In genomic region chr11:75011872-75012271, GRCh38 we compare ENCODE assay signal across 11 cellular contexts.
"Had no signal": no experiment of that assay in that cellular context is flagged by ENCODE, and none has a peak within 500 bp of the region (broad histone marks: within the 10 kb centered on the region; RNA-seq: fewer than 3 reads in every experiment).

No MANE protein-coding gene starts in this region.

- ATAC-seq: HCT116, HepG2 had no signal

- H2AFZ ChIP-seq: GM23248 had no signal

- H3K4me3 ChIP-seq: GM23248, HAP-1 had no signal

- H3K9ac ChIP-seq: GM23248, KMS-11 had no signal

- H3K4me2 ChIP-seq: KMS-11 had no signal

- H3K27ac ChIP-seq: GM23248, HL-60, KMS-11 had no signal

- H3K4me1 ChIP-seq: HAP-1 had no signal

- DNase-seq: GM23248, GOT3, H7, HFFc6, IMR-90, KBM-7 had no signal

- H3K9me3 ChIP-seq: HAP-1 had no signal
